3 cellular contexts compared by ENCODE assay signal in genomic region chr7:22677267-22677666, GRCh38. TPM values are rescaled to one million over a fixed set of nuclear protein-coding genes. Genes with fewer than 3 reads are reported as not detected.
"Had no signal": no experiment of that assay in that cellular context is flagged by ENCODE, and none has a peak within 500 bp of the region (broad histone marks: within the 10 kb centered on the region; RNA-seq: fewer than 3 reads in every experiment).

No MANE protein-coding gene starts in this region.

RNA-seq across cellular contexts. Expression of gene IL6, which starts 49.7 kb away (rescaled TPM):
- total RNA-seq: cerebellum, esophagus mucosa, skeletal muscle tissue had no signal
